ENCODE assay signal across 18 cellular contexts in genomic region chr14:54815016-54815415, GRCh38.
DNase-seq lines count a peak whose midpoint lies in the region; FAIRE-seq and TF ChIP-seq lines count a peak whose summit lies in the region.
"Had no signal": no experiment of that assay in that cellular context is flagged by ENCODE, and none has a peak within 500 bp of the region (broad histone marks: within the 10 kb centered on the region; RNA-seq: fewer than 3 reads in every experiment).

No MANE protein-coding gene starts in this region.

- peaks cover 9% of the 10 kb centered on the region for H3K4me1 Mint-ChIP-seq in chondrocyte (ENCODE audit: low read depth)

- no peak overlapping the region for H3K27ac Mint-ChIP-seq in chondrocyte (ENCODE audit: unreplicated experiment)
- H3K27ac Mint-ChIP-seq: neural progenitor cell; stimulated activated naive CD8-positive, alpha-beta T cell treated with anti-CD3 and anti-CD28 coated beads, Interleukin-15, amount 100 ng/mL, for 72 hours had no signal

- no peak overlapping the region for H3K27ac ChIP-seq in ascending aorta
- H3K27ac ChIP-seq: BLaER1, brain microvascular endothelial cell, neural progenitor cell had no signal

- no peaks in the 10 kb centered on the region for H3K9me3 ChIP-seq in ascending aorta
- H3K9me3 ChIP-seq: BLaER1, SK-N-SH had no signal

- no peaks in the 10 kb centered on the region for H3K36me3 ChIP-seq in ascending aorta
- H3K36me3 ChIP-seq: BLaER1, brain microvascular endothelial cell, neural progenitor cell had no signal

- H3K27me3 ChIP-seq in ascending aorta: no peaks in the 10 kb centered on the region
- H3K27me3 ChIP-seq: BLaER1, brain microvascular endothelial cell, neural progenitor cell had no signal

- intact Hi-C loops in posterior vena cava (cut with DNase I): no loop called here
- intact Hi-C loops in ascending aorta (cut with DNase I): loop anchor here (10.0 kb wide), 1 partner anchor 80 kb away; no protein-coding TSS in a partner anchor

- peaks cover 16% of the 10 kb centered on the region for H3K27me3 Mint-ChIP-seq in chondrocyte (ENCODE audit: low read depth)

- H3K4me3 ChIP-seq in fibroblast of pulmonary artery (replicated peaks; ENCODE audit: low read depth, low read length) (no peak overlapping the region), ascending aorta (no peak overlapping the region)
- H3K4me3 ChIP-seq: BLaER1, neural progenitor cell, smooth muscle cell had no signal

- no peaks in the 10 kb centered on the region for H3K36me3 Mint-ChIP-seq in chondrocyte (ENCODE audit: low read depth)
- H3K36me3 Mint-ChIP-seq: neural progenitor cell had no signal

- no peak overlapping the region for H3K4me3 Mint-ChIP-seq in chondrocyte (ENCODE audit: unreplicated experiment)
- H3K4me3 Mint-ChIP-seq: neural progenitor cell; stimulated activated naive CD8-positive, alpha-beta T cell treated with anti-CD3 and anti-CD28 coated beads, Interleukin-15, amount 100 ng/mL, for 72 hours had no signal

- DNase-seq in HCEC 1CT: peak; percentile 52
- DNase-seq in RCC 7860 (ENCODE audit: low spot score): peak; percentile 6
- peak; percentile 77 for DNase-seq in fibroblast of pulmonary artery (ENCODE audit: low read depth)
- peak; percentile 90 for DNase-seq in posterior vena cava (ENCODE audit: low spot score)
- no peak for DNase-seq in ascending aorta (ENCODE audit: low spot score in 2 of 2)
- DNase-seq in Ammon's horn (ENCODE audit: low spot score): no peak
- no peak for DNase-seq in chondrocyte (ENCODE audit: low spot score)
- no peak for DNase-seq in DMS 273 (lab: John Stamatoyannopoulos, UW; ENCODE audit: unreplicated experiment)
- DNase-seq: activated gamma-delta T cell treated with Interleukin-2 at 50 U/mL for 16 hours; brain microvascular endothelial cell; effector CD4-positive, alpha-beta T cell; mesendoderm; NCI-H2171; SK-N-SH; stimulated activated naive CD8-positive, alpha-beta T cell treated with anti-CD3 and anti-CD28 coated beads, Interleukin-15, amount 100 ng/mL, for 72 hours had no signal

- H3K4me1 ChIP-seq in ascending aorta: no peaks in the 10 kb centered on the region

- no peak for TF ChIP-seq CTCF in fibroblast of pulmonary artery (IDR thresholded peaks at IDR 0.05; ENCODE audit: low read length, missing control alignments)
- TF ChIP-seq CTCF in ascending aorta (IDR thresholded peaks at IDR 0.05): no peak
- TF ChIP-seq CTCF in chondrocyte (IDR thresholded peaks at IDR 0.05): no peak

- no peaks in the 10 kb centered on the region for H3K9me3 Mint-ChIP-seq in chondrocyte (ENCODE audit: low read depth)
- H3K9me3 Mint-ChIP-seq: neural progenitor cell; stimulated activated naive CD8-positive, alpha-beta T cell treated with anti-CD3 and anti-CD28 coated beads, Interleukin-15, amount 100 ng/mL, for 72 hours had no signal

- FAIRE-seq in RCC 7860 (lab: Jason Lieb, UNC): no peak

Comparison
In these comparisons a context has a peak if more than half of its experiments do, and no peak if none do; other contexts are left out.
1. DNase-seq: peak in HCEC 1CT (single experiment), RCC 7860 (single experiment), fibroblast of pulmonary artery (single experiment) and posterior vena cava (single experiment); none in ascending aorta (0 of 2), Ammon's horn (single experiment), chondrocyte (single experiment) and DMS 273 (single experiment).